Comparison of ENCODE assay signal across 10 cellular contexts in genomic region chr12:123223241-123223668, GRCh38. TPM values are rescaled to one million over a fixed set of nuclear protein-coding genes. Genes with fewer than 3 reads are reported as not detected.
DNase-seq lines count a peak whose midpoint lies in the region; ATAC-seq and TF ChIP-seq lines count a peak whose summit lies in the region.
"Had no signal": no experiment of that assay in that cellular context is flagged by ENCODE, and none has a peak within 500 bp of the region (broad histone marks: within the 10 kb centered on the region; RNA-seq: fewer than 3 reads in every experiment).

No MANE protein-coding gene starts in this region.

- H3K9me3 ChIP-seq in Panc1 (ENCODE audit: control insufficient read depth, insufficient read depth, low read depth, low read length) = no peaks in the 10 kb centered on the region

- H3K36me3 ChIP-seq in Panc1 (ENCODE audit: control insufficient read depth, insufficient read depth, low read length) = peaks cover 20% of the 10 kb centered on the region

- DNase-seq in Panc1 (ENCODE audit: low read depth, low spot score) (no peak), AG20443 (ENCODE audit: low spot score) (no peak), iPS-NIHi7 (ENCODE audit: extremely low spot score) (no peak)
- peak; percentile 78 for DNase-seq in activated effector memory CD4-positive, alpha-beta T cell treated with anti-CD3 and anti-CD28 coated beads, Interleukin-2, amount 50 U/mL, for 16 hours
- peak in 2 of 3 donors; percentile 11 to 28 for DNase-seq in stimulated activated CD4-positive, alpha-beta T cell treated with anti-CD3 and anti-CD28 coated beads, TNF-alpha, amount 100 ng/mL, for 1 hour (ENCODE audit: low read depth in 3 of 3, low spot score in 1 of 3)
- DNase-seq in NK-92 treated with Interleukin-12 subunit alpha and Interleukin-12 subunit beta, amount 100 ng/mL, for 24 hours (lab: John Stamatoyannopoulos, UW) = no peak
- DNase-seq: DMS79 treated with DMSO at 0.1 percent for 48 hours had no signal

- H3K27me3 ChIP-seq in Panc1 (ENCODE audit: control insufficient read depth, insufficient read depth, low read length) = no peaks in the 10 kb centered on the region

- in situ Hi-C loops in Panc1 (cut with HindIII; ENCODE audit: low pct_unique_long_range_greater_than_20kb, low sequenced_read_pairs) = no loop called here

- H3K27ac ChIP-seq in Panc1 (ENCODE audit: low read length) = no peak overlapping the region
- H3K27ac ChIP-seq: parathyroid adenoma had no signal

- intact Hi-C loops in Panc1 (cut with micrococcal nuclease; ENCODE audit: unreplicated experiment) = no loop called here

- CTCF ChIA-PET in Panc1 (lab: Charles Lee) = no interaction called here

- TF ChIP-seq CTCF in Panc1 (IDR thresholded peaks at IDR 0.05) = no peak

- ATAC-seq in GM18907 (IDR thresholded peaks at IDR 0.05; ENCODE audit: unreplicated experiment) (peak; percentile 71), Panc1 (0 out of 2 replicates have a peak, but pooled peaks have one; percentile 17), GM18861 (IDR thresholded peaks at IDR 0.05; ENCODE audit: unreplicated experiment) (no peak)

- BruUV-seq in Panc1 (replicated peaks; lab: Mats Ljungman, UMichigan) = no TSS peak

- no peaks in the 10 kb centered on the region for H3K4me1 ChIP-seq in Panc1 (ENCODE audit: control insufficient read depth, insufficient read depth, low read length)
- H3K4me1 ChIP-seq: parathyroid adenoma had no signal

- POLR2A ChIA-PET in Panc1 (lab: Charles Lee) = no interaction called here

- no peak overlapping the region for H3K4me3 ChIP-seq in Panc1 (ENCODE audit: low read depth in 2 of 2, low read length in 2 of 2)

RNA-seq across cellular contexts. Expression of gene MPHOSPH9, which starts 9.7 kb away (rescaled TPM):
- total RNA-seq in Panc1 (2021; ENCODE audit: unreplicated experiment) = 72.3 TPM
- 20.7 TPM for polyA plus RNA-seq in Panc1 (2012; ENCODE audit: insufficient read length)

RNA-seq across cellular contexts. Expression of gene MTRFR, which starts 10.0 kb away (rescaled TPM):
- total RNA-seq in Panc1 (2021; ENCODE audit: unreplicated experiment) = 21.5 TPM
- 27.1 TPM for polyA plus RNA-seq in Panc1 (2012; ENCODE audit: insufficient read length)

RNA-seq across cellular contexts. Expression of gene CDK2AP1, which starts 48.4 kb away (rescaled TPM):
- total RNA-seq in Panc1 (2021; ENCODE audit: unreplicated experiment) = 217 TPM
- 339 TPM for polyA plus RNA-seq in Panc1 (2012; ENCODE audit: insufficient read length)

Comparison
In these comparisons a context has a peak if more than half of its experiments do, and no peak if none do; other contexts are left out.
1. DNase-seq: peak in activated effector memory CD4-positive, alpha-beta T cell treated with anti-CD3 and anti-CD28 coated beads, Interleukin-2, amount 50 U/mL, for 16 hours (single experiment) and stimulated activated CD4-positive, alpha-beta T cell treated with anti-CD3 and anti-CD28 coated beads, TNF-alpha, amount 100 ng/mL, for 1 hour (2 of 3); none in Panc1 (single experiment), AG20443 (single experiment), NK-92 treated with Interleukin-12 subunit alpha and Interleukin-12 subunit beta, amount 100 ng/mL, for 24 hours (single experiment) and iPS-NIHi7 (single experiment).